1 cellular context compared by ENCODE assay signal in genomic region chr11:10628506-10629236, GRCh38.
TF ChIP-seq lines count a peak whose summit lies in the region.

No MANE protein-coding gene starts in this region.

TF ChIP-seq in HCT116, 20 proteins besides CTCF, POLR2A, EP300 and RAD21 (continued from another document):
- TF ChIP-seq TCF7L2 (IDR thresholded peaks at IDR 0.05; ENCODE audit: borderline replicate concordance, extremely low read depth, insufficient read depth, insufficient read length) (no peak), EZH2 (IDR thresholded peaks at IDR 0.05) (no peak), SRF (IDR thresholded peaks at IDR 0.05; ENCODE audit: low read depth) (no peak)
TF ChIP-seq in HCT116: peak in this region for 0.
